Comparison of ENCODE assay signal across 8 cellular contexts in genomic region chr1:21573971-21574458, GRCh38.
DNase-seq lines count a peak whose midpoint lies in the region; ATAC-seq and TF ChIP-seq lines count a peak whose summit lies in the region.

No MANE protein-coding gene starts in this region.

- 0% methylated on average over 4 of the region's 11 CpGs for WGBS in right lobe of liver (ENCODE audit: insufficient coverage, low coverage, low lambda C conversion rate, missing lambda C conversion rate)

- H3K27me3 ChIP-seq in right lobe of liver (no peaks in the 10 kb centered on the region), thoracic aorta (replicated peaks; ENCODE audit: insufficient read depth) (no peaks in the 10 kb centered on the region)

- in situ Hi-C loops in KBM-7 (cut with MboI; ENCODE audit: low pct_unique_long_range_greater_than_20kb, low sequenced_read_pairs), result no loop called here

- H3K27ac ChIP-seq in right lobe of liver (no peak overlapping the region), thoracic aorta (no peak overlapping the region)

- TF ChIP-seq CTCF in choroid plexus epithelial cell (conservative IDR thresholded peaks at IDR 0.05; ENCODE audit: low read depth, low read length) (peak; percentile 68), right lobe of liver (IDR thresholded peaks at IDR 0.05) (peak; percentile 54 to 72 (median 61)), thoracic aorta (IDR thresholded peaks at IDR 0.05) (peak; percentile 17)

- H3K4me3 ChIP-seq in choroid plexus epithelial cell (ENCODE audit: low read depth, low read length) (no peak overlapping the region), right lobe of liver (no peak overlapping the region), thoracic aorta (peak overlapping the region; percentile 41)

- H3K36me3 ChIP-seq in right lobe of liver (no peaks in the 10 kb centered on the region), thoracic aorta (no peaks in the 10 kb centered on the region)

- no peak for TF ChIP-seq POLR2A in right lobe of liver (IDR thresholded peaks at IDR 0.05)

- ATAC-seq in right lobe of liver, result peak; percentile 66 to 74 (median 71)
- no peak for ATAC-seq in thoracic aorta (ENCODE audit: insufficient number of reproducible peaks, low FRiP score, low read depth)
- no peak for ATAC-seq in GM21723 (IDR thresholded peaks at IDR 0.05; ENCODE audit: unreplicated experiment)
- ATAC-seq in HG03196 (IDR thresholded peaks at IDR 0.05; ENCODE audit: unreplicated experiment), result no peak

- peak; percentile 95 for DNase-seq in DMS53 (lab: John Stamatoyannopoulos, UW)
- peak; percentile 60 for DNase-seq in KBM-7
- peak; percentile 60 for DNase-seq in OCI-M1 (lab: John Stamatoyannopoulos, UW)
- DNase-seq in choroid plexus epithelial cell (ENCODE audit: low read depth), result peak; percentile 90
- DNase-seq in right lobe of liver, result peak; percentile 79 to 83 (median 82)
- DNase-seq in thoracic aorta (ENCODE audit: low spot score), result no peak

- intact Hi-C loops in right lobe of liver (cut with DNase I), result loop anchor here (5.0 to 10.0 kb wide), 2 partner anchors 59 to 62 kb away; no protein-coding TSS in a partner anchor

- H3K9me3 ChIP-seq in right lobe of liver (no peaks in the 10 kb centered on the region), thoracic aorta (no peaks in the 10 kb centered on the region)

- H3K4me1 ChIP-seq in right lobe of liver, result peaks cover 0 to 18% (median 6%) of the 10 kb centered on the region in 4 donors
- peaks cover 10 to 11% of the 10 kb centered on the region in 2 donors for H3K4me1 ChIP-seq in thoracic aorta (ENCODE audit: control insufficient read depth in 1 of 2, low read depth in 2 of 2)

Comparison
In these comparisons a context has a peak if more than half of its experiments do, and no peak if none do; other contexts are left out.
1. CTCF ChIP-seq: peak in every context shown above with its lines; median percentile 68 in choroid plexus epithelial cell; 61 in right lobe of liver; 17 in thoracic aorta.
2. ATAC-seq: peak in right lobe of liver (4 of 4); none in thoracic aorta (single experiment), GM21723 (single experiment) and HG03196 (single experiment).